2 cellular contexts compared by ENCODE assay signal in the genomic region with DNA sequence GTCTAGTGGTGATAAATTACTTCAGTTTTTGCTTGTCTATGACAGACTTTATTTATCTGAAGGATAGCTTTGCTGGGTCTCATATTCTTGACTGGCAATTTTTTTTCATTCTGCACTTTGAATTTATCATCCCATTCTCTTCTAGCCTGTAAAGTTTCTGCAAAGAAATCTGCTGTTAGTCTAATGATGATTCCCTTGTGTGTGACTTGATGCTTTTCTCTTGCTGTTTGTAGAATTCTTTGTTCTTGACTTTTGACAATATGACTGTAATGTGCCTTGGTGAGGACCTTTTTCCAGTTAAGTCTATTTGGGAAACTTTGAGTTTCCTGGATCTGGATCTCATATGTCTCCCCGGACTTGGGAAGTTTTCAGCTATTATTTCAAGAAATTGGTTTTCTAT.
TF ChIP-seq lines count a peak whose summit lies in the region.

No MANE protein-coding gene starts in this region.

TF ChIP-seq in A549, 52 proteins besides CTCF, POLR2A, EP300 and RAD21 (continued from another document):
- TF ChIP-seq CBX2 (IDR thresholded peaks at IDR 0.05; ENCODE audit: borderline replicate concordance, low read depth) (no peak), NR3C1 (IDR thresholded peaks at IDR 0.05) (no peak), MAFK (IDR thresholded peaks at IDR 0.05; ENCODE audit: partially characterized antibody) (no peak), MYC (IDR thresholded peaks at IDR 0.05; ENCODE audit: borderline replicate concordance, low read length) (no peak), CBX8 (IDR thresholded peaks at IDR 0.05) (no peak), TP53 (CRISPR knock-in tag; IDR thresholded peaks at IDR 0.05) (no peak), ESRRA (IDR thresholded peaks at IDR 0.05; ENCODE audit: borderline replicate concordance, low read length) (no peak), ZNF302 (CRISPR knock-in tag; IDR thresholded peaks at IDR 0.05) (no peak)
- TF ChIP-seq, protein P1, sequence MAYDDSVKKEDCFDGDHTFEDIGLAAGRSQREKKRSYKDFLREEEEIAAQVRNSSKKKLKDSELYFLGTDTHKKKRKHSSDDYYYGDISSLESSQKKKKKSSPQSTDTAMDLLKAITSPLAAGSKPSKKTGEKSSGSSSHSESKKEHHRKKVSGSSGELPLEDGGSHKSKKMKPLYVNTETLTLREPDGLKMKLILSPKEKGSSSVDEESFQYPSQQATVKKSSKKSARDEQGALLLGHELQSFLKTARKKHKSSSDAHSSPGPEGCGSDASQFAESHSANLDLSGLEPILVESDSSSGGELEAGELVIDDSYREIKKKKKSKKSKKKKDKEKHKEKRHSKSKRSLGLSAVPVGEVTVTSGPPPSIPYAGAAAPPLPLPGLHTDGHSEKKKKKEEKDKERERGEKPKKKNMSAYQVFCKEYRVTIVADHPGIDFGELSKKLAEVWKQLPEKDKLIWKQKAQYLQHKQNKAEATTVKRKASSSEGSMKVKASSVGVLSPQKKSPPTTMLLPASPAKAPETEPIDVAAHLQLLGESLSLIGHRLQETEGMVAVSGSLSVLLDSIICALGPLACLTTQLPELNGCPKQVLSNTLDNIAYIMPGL (CRISPR knock-in tag; IDR thresholded peaks at IDR 0.05; ENCODE audit: borderline replicate concordance): no peak
- TF ChIP-seq, protein P2, sequence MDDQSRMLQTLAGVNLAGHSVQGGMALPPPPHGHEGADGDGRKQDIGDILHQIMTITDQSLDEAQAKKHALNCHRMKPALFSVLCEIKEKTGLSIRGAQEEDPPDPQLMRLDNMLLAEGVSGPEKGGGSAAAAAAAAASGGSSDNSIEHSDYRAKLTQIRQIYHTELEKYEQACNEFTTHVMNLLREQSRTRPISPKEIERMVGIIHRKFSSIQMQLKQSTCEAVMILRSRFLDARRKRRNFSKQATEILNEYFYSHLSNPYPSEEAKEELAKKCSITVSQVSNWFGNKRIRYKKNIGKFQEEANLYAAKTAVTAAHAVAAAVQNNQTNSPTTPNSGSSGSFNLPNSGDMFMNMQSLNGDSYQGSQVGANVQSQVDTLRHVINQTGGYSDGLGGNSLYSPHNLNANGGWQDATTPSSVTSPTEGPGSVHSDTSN (IDR thresholded peaks at IDR 0.05): no peak

TF ChIP-seq in HEK293, 187 proteins besides CTCF, POLR2A, EP300 and RAD21 (continued from another document):
- TF ChIP-seq, protein P3, sequence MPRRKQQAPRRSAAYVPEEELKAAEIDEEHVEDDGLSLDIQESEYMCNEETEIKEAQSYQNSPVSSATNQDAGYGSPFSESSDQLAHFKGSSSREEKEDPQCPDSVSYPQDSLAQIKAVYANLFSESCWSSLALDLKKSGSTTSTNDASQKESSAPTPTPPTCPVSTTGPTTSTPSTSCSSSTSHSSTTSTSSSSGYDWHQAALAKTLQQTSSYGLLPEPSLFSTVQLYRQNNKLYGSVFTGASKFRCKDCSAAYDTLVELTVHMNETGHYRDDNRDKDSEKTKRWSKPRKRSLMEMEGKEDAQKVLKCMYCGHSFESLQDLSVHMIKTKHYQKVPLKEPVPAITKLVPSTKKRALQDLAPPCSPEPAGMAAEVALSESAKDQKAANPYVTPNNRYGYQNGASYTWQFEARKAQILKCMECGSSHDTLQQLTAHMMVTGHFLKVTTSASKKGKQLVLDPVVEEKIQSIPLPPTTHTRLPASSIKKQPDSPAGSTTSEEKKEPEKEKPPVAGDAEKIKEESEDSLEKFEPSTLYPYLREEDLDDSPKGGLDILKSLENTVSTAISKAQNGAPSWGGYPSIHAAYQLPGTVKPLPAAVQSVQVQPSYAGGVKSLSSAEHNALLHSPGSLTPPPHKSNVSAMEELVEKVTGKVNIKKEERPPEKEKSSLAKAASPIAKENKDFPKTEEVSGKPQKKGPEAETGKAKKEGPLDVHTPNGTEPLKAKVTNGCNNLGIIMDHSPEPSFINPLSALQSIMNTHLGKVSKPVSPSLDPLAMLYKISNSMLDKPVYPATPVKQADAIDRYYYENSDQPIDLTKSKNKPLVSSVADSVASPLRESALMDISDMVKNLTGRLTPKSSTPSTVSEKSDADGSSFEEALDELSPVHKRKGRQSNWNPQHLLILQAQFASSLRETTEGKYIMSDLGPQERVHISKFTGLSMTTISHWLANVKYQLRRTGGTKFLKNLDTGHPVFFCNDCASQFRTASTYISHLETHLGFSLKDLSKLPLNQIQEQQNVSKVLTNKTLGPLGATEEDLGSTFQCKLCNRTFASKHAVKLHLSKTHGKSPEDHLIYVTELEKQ (tag by site-specific recombination; IDR thresholded peaks at IDR 0.05; ENCODE audit: borderline replicate concordance): no peak
- peak; percentile 92 for TF ChIP-seq ZNF791 (tag by site-specific recombination; IDR thresholded peaks at IDR 0.05)
